In the genomic region with DNA sequence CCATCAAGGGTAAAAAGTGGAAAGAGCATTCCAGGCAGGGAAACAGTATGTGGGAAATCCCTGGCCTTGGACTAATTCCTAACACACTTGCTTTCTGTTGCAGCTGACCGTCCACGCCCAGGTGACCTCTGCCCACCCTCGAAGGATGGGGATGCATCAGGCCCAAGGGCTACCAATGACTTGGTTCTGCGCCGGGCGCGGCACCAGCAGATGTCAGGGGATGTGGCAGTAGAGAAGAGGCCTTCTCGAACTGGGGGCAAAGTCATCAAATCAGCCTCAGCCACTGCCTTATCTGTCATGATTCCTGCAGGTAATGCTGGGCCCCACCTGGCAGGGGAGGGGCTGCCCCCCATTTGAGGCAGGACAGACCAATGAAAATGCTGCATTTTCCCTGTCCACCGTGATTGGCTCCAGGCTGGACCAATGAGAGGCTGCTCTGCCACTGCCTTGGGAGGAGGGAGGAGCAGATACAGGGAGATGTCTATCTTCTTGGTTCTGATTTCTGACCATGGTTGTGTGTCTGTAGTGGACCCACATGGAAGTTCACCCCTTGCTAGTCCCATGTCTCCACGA, we compare ENCODE assay signal across 11 cellular contexts. TPM values are rescaled to one million over a fixed set of nuclear protein-coding genes. Genes with fewer than 3 reads are reported as not detected.
DNase-seq lines count a peak whose midpoint lies in the region; ATAC-seq, FAIRE-seq and TF ChIP-seq lines count a peak whose summit lies in the region.
"Had no signal": no experiment of that assay in that cellular context is flagged by ENCODE, and none has a peak within 500 bp of the region (broad histone marks: within the 10 kb centered on the region; RNA-seq: fewer than 3 reads in every experiment).

No MANE protein-coding gene starts in this region.

- no peak overlapping the region for H3K27ac Mint-ChIP-seq in osteocyte (ENCODE audit: unreplicated experiment)

- peaks cover 19% of the 10 kb centered on the region for H3K4me1 ChIP-seq in HepG2 (ENCODE audit: insufficient read depth, low read length)
- H3K4me1 ChIP-seq in right lobe of liver: no peaks in the 10 kb centered on the region

- no peaks in the 10 kb centered on the region for H3K9me3 Mint-ChIP-seq in osteocyte (ENCODE audit: unreplicated experiment)

- H3K36me3 Mint-ChIP-seq in osteocyte (ENCODE audit: unreplicated experiment): peaks cover 7% of the 10 kb centered on the region

- H3K4me2 ChIP-seq in HepG2 (ENCODE audit: low read depth, low read length): no peak overlapping the region

- H3K4me1 Mint-ChIP-seq in osteocyte (ENCODE audit: unreplicated experiment): peaks cover 5% of the 10 kb centered on the region

- no peak overlapping the region for H2AFZ ChIP-seq in HepG2 (ENCODE audit: low read length)

- CTCF ChIA-PET in HepG2 (lab: Yijun Ruan, JAX; ENCODE audit: low intra/inter-chr PET ratio, low total read pairs): no interaction called here

- TF ChIP-seq POLR2A in HepG2 (IDR thresholded peaks at IDR 0.05; ENCODE audit: insufficient read depth in 1 of 2, low read depth in 2 of 2, low read length in 2 of 2): no peak
- no peak for TF ChIP-seq POLR2A in right lobe of liver (IDR thresholded peaks at IDR 0.05)

- no peaks in the 10 kb centered on the region for H4K20me1 ChIP-seq in HepG2 (ENCODE audit: insufficient read depth, low read length)

- no peak overlapping the region for H3K4me3 Mint-ChIP-seq in osteocyte (ENCODE audit: unreplicated experiment)

- BruUV-seq in HepG2 (replicated peaks; lab: Mats Ljungman, UMichigan): no TSS peak

- ATAC-seq in HepG2: no peak
- ATAC-seq in right lobe of liver: no peak
- ATAC-seq in stimulated activated naive CD8-positive, alpha-beta T cell treated with anti-CD3 and anti-CD28 coated beads, Interleukin-15, Interleukin-2, amounts not matched to agents 100 U/mL and 50 U/mL, for 24 hours: no peak
- no peak for ATAC-seq in left lobe of liver
- ATAC-seq: gastroesophageal sphincter had no signal

- no peak for DNase-seq in HepG2 (ENCODE audit: low spot score)
- no peak for DNase-seq in right lobe of liver
- DNase-seq in SW480 (ENCODE audit: low spot score): peak; percentile 30
- peak; percentile 38 for DNase-seq in stimulated activated naive CD8-positive, alpha-beta T cell treated with anti-CD3 and anti-CD28 coated beads, Interleukin-15, Interleukin-2, amounts not matched to agents 100 U/mL and 50 U/mL, for 24 hours
- DNase-seq in osteocyte (ENCODE audit: extremely low spot score, unreplicated experiment): no peak
- DNase-seq in left lobe of liver (ENCODE audit: low spot score): no peak
- DNase-seq: C1 segment of cervical spinal cord, NCI-H2171 treated with DMSO at 0.1 percent for 48 hours, substantia nigra had no signal

- FAIRE-seq in HepG2 (lab: Jason Lieb, UNC): no peak

- WGBS in HepG2 (ENCODE audit: low lambda C conversion rate): 85% methylated on average over 8 of the region's 10 CpGs
- WGBS in right lobe of liver (ENCODE audit: insufficient coverage, low coverage, low lambda C conversion rate, missing lambda C conversion rate): 80% methylated on average over 1 of the region's 10 CpGs

- H3K9ac ChIP-seq in HepG2 (ENCODE audit: insufficient read depth, low read depth, low read length): no peak overlapping the region

- H3K27me3 ChIP-seq in HepG2 (ENCODE audit: control insufficient read depth in 1 of 2, insufficient read depth in 2 of 2, low read length in 2 of 2): no peaks in the 10 kb centered on the region
- H3K27me3 ChIP-seq in right lobe of liver: no peaks in the 10 kb centered on the region

- H3K27ac ChIP-seq in HepG2 (ENCODE audit: extremely low read length, insufficient read depth, low read length) (no peak overlapping the region), right lobe of liver (no peak overlapping the region)
- H3K27ac ChIP-seq: gastroesophageal sphincter had no signal

- no peak overlapping the region for H3K4me3 ChIP-seq in HepG2 (replicated peaks in 1 of 3; ENCODE audit: insufficient read depth in 1 of 3, low read depth in 2 of 3, low read length in 3 of 3)
- no peak overlapping the region for H3K4me3 ChIP-seq in right lobe of liver
- H3K4me3 ChIP-seq: mucosa of descending colon had no signal

- H3K27me3 Mint-ChIP-seq in osteocyte (ENCODE audit: unreplicated experiment): peaks cover under 1% of the 10 kb centered on the region

- in situ Hi-C loops in HepG2 (cut with HindIII; ENCODE audit: extremely low pct_ligation_motif_present, low pct_unique_long_range_greater_than_20kb): no loop called here

- POLR2A ChIA-PET in HepG2 (lab: Yijun Ruan, JAX): no interaction called here

- H3K9me3 ChIP-seq in HepG2 (ENCODE audit: low read length): no peaks in the 10 kb centered on the region
- H3K9me3 ChIP-seq in right lobe of liver: no peaks in the 10 kb centered on the region
- H3K9me3 ChIP-seq: gastroesophageal sphincter, mucosa of descending colon had no signal

- no peak for TF ChIP-seq EP300 in HepG2 (IDR thresholded peaks at IDR 0.05; ENCODE audit: low read depth in 2 of 2, low read length in 2 of 2)
- no peak for TF ChIP-seq EP300 in HepG2 (CRISPR knock-in tag; IDR thresholded peaks at IDR 0.05; ENCODE audit: borderline replicate concordance)

- TF ChIP-seq RAD21 in HepG2 (CRISPR knock-in tag; IDR thresholded peaks at IDR 0.05): no peak

- no peaks in the 10 kb centered on the region for H3K79me2 ChIP-seq in HepG2 (ENCODE audit: insufficient read depth, low read length)

- TF ChIP-seq CTCF in HepG2 (CRISPR knock-in tag; IDR thresholded peaks at IDR 0.05) (no peak), right lobe of liver (IDR thresholded peaks at IDR 0.05) (no peak), osteocyte (IDR thresholded peaks at IDR 0.05) (no peak)

- no peaks in the 10 kb centered on the region for H3K36me3 ChIP-seq in HepG2 (replicated peaks in 1 of 2; ENCODE audit: control insufficient read depth in 1 of 2, insufficient read depth in 2 of 2, low read length in 2 of 2)
- no peaks in the 10 kb centered on the region for H3K36me3 ChIP-seq in right lobe of liver

- intact Hi-C loops in HepG2 (cut with micrococcal nuclease; ENCODE audit: unreplicated experiment): no loop called here
- intact Hi-C loops in right lobe of liver (cut with DNase I): no loop called here

RNA-seq across cellular contexts. Expression of gene DNASE2, which starts 12.6 kb away (rescaled TPM):
- total RNA-seq in HepG2 (2016; rRNA removed; fragmentation: Illumina TruSeq; extraction: Trizol): 3.4 and 7.5 TPM in 2 replicates
- total RNA-seq in HepG2 (2016; cell fraction: cytosol; rRNA removed; fragmentation: Illumina TruSeq; extraction: Trizol; ENCODE audit: low read depth): 1.7 TPM in 2 replicates
- total RNA-seq in HepG2 (2016; cell fraction: insoluble cytoplasmic fraction; rRNA removed; fragmentation: Illumina TruSeq; extraction: Trizol): 3.7 and 7.7 TPM in 2 replicates
- total RNA-seq in HepG2 (2016; cell fraction: membrane; rRNA removed; fragmentation: Illumina TruSeq; extraction: Trizol): 2.8 and 3.4 TPM in 2 replicates
- total RNA-seq in HepG2 (2016; cell fraction: nucleus; rRNA removed; fragmentation: Illumina TruSeq; extraction: Trizol): 5.1 and 7.3 TPM in 2 replicates
- 16.2 and 19.0 TPM in 2 replicates for polyA plus RNA-seq in HepG2 (2011; rRNA removed)
- polyA plus RNA-seq in HepG2 (2011; cell fraction: cytosol; rRNA removed): 15.9 and 21.4 TPM in 2 replicates
- 3.6 and 3.7 TPM in 2 replicates for polyA plus RNA-seq in HepG2 (2011; cell fraction: nucleus; rRNA removed)
- polyA plus RNA-seq in HepG2 (2012): 4.7 and 9.6 TPM in 2 replicates
- 1.6 and 2.0 TPM in 2 replicates for polyA plus RNA-seq in HepG2 (2016; cell fraction: cytosol; fragmentation: Illumina TruSeq; extraction: Trizol; ENCODE audit: low read depth)
- 3.1 and 4.3 TPM in 2 replicates for polyA plus RNA-seq in HepG2 (2016; cell fraction: insoluble cytoplasmic fraction; fragmentation: Illumina TruSeq; extraction: Trizol; ENCODE audit: low read depth)
- polyA plus RNA-seq in HepG2 (2016; cell fraction: membrane; fragmentation: Illumina TruSeq; extraction: Trizol; ENCODE audit: low read depth): 2.1 and 2.2 TPM in 2 replicates
- polyA plus RNA-seq in HepG2 (2016; cell fraction: nucleus; fragmentation: Illumina TruSeq; extraction: Trizol; ENCODE audit: insufficient read depth, low read depth): 13.1 and 14.9 TPM in 2 replicates
- polyA minus RNA-seq in HepG2 (2011; rRNA and poly(A)+ RNA removed; ENCODE audit: low replicate concordance): 20.7 and 57.6 TPM in 2 replicates
- 6.6 and 11.3 TPM in 2 replicates for polyA minus RNA-seq in HepG2 (2011; cell fraction: cytosol; rRNA and poly(A)+ RNA removed)
- 1.8 and 3.6 TPM in 2 replicates for polyA minus RNA-seq in HepG2 (2011; cell fraction: nucleus; rRNA and poly(A)+ RNA removed)
- total RNA-seq in right lobe of liver: 10 to 100 TPM; 18.2 to 36.3 (median 26.8) TPM
- total RNA-seq in osteocyte: 47.3 and 57.0 TPM in 2 replicates
- total RNA-seq in left lobe of liver: 22.3 TPM

RNA-seq across cellular contexts. Expression of gene KLF1, which starts 18.4 kb away (rescaled TPM):
- total RNA-seq in HepG2 (2016; rRNA removed; fragmentation: Illumina TruSeq; extraction: Trizol) (not detected in 2 replicates), right lobe of liver (1 to 10 TPM in 1 of 6 experiments, under 1 TPM in 2, not detected in 3; 0.32 to 1.7 (median 0.44) TPM), osteocyte (not detected in 2 replicates), left lobe of liver (0.35 TPM)
- not detected in 2 replicates for total RNA-seq in HepG2 (2016; cell fraction: cytosol; rRNA removed; fragmentation: Illumina TruSeq; extraction: Trizol; ENCODE audit: low read depth)
- total RNA-seq in HepG2 (2016; cell fraction: insoluble cytoplasmic fraction; rRNA removed; fragmentation: Illumina TruSeq; extraction: Trizol): 0.06 TPM in 1 of 2 replicates, not detected in the other
- total RNA-seq in HepG2 (2016; cell fraction: membrane; rRNA removed; fragmentation: Illumina TruSeq; extraction: Trizol): 0.10 TPM in 1 of 2 replicates, not detected in the other
- not detected in 2 replicates for total RNA-seq in HepG2 (2016; cell fraction: nucleus; rRNA removed; fragmentation: Illumina TruSeq; extraction: Trizol)
- not detected in 2 replicates for polyA plus RNA-seq in HepG2 (2011; rRNA removed)
- 0.05 TPM in 1 of 2 replicates, not detected in the other for polyA plus RNA-seq in HepG2 (2011; cell fraction: cytosol; rRNA removed)
- polyA plus RNA-seq in HepG2 (2011; cell fraction: nucleus; rRNA removed): not detected in 2 replicates
- not detected in 2 replicates for polyA plus RNA-seq in HepG2 (2012)
- not detected in 2 replicates for polyA plus RNA-seq in HepG2 (2016; cell fraction: cytosol; fragmentation: Illumina TruSeq; extraction: Trizol; ENCODE audit: low read depth)
- polyA plus RNA-seq in HepG2 (2016; cell fraction: insoluble cytoplasmic fraction; fragmentation: Illumina TruSeq; extraction: Trizol; ENCODE audit: low read depth): not detected in 2 replicates
- polyA plus RNA-seq in HepG2 (2016; cell fraction: membrane; fragmentation: Illumina TruSeq; extraction: Trizol; ENCODE audit: low read depth): not detected in 2 replicates
- polyA plus RNA-seq in HepG2 (2016; cell fraction: nucleus; fragmentation: Illumina TruSeq; extraction: Trizol; ENCODE audit: insufficient read depth, low read depth): not detected in 2 replicates
- 0.12 TPM in 1 of 2 replicates, not detected in the other for polyA minus RNA-seq in HepG2 (2011; rRNA and poly(A)+ RNA removed; ENCODE audit: low replicate concordance)
- polyA minus RNA-seq in HepG2 (2011; cell fraction: cytosol; rRNA and poly(A)+ RNA removed): not detected in 2 replicates
- not detected in 2 replicates for polyA minus RNA-seq in HepG2 (2011; cell fraction: nucleus; rRNA and poly(A)+ RNA removed)
- total RNA-seq: gastroesophageal sphincter, mucosa of descending colon had no signal

RNA-seq across cellular contexts. Expression of gene GCDH, which starts 22.3 kb away (rescaled TPM):
- total RNA-seq in HepG2 (2016; rRNA removed; fragmentation: Illumina TruSeq; extraction: Trizol): 35.0 and 38.0 TPM in 2 replicates
- total RNA-seq in HepG2 (2016; cell fraction: cytosol; rRNA removed; fragmentation: Illumina TruSeq; extraction: Trizol; ENCODE audit: low read depth): 6.4 and 7.1 TPM in 2 replicates
- 32.3 and 35.4 TPM in 2 replicates for total RNA-seq in HepG2 (2016; cell fraction: insoluble cytoplasmic fraction; rRNA removed; fragmentation: Illumina TruSeq; extraction: Trizol)
- total RNA-seq in HepG2 (2016; cell fraction: membrane; rRNA removed; fragmentation: Illumina TruSeq; extraction: Trizol): 8.5 and 8.8 TPM in 2 replicates
- total RNA-seq in HepG2 (2016; cell fraction: nucleus; rRNA removed; fragmentation: Illumina TruSeq; extraction: Trizol): 27.9 and 29.6 TPM in 2 replicates
- polyA plus RNA-seq in HepG2 (2011; rRNA removed): 15.1 and 16.4 TPM in 2 replicates
- 20.4 and 29.2 TPM in 2 replicates for polyA plus RNA-seq in HepG2 (2011; cell fraction: cytosol; rRNA removed)
- 66.4 and 76.8 TPM in 2 replicates for polyA plus RNA-seq in HepG2 (2011; cell fraction: nucleus; rRNA removed)
- 12.5 and 15.0 TPM in 2 replicates for polyA plus RNA-seq in HepG2 (2012)
- polyA plus RNA-seq in HepG2 (2016; cell fraction: cytosol; fragmentation: Illumina TruSeq; extraction: Trizol; ENCODE audit: low read depth): 4.3 and 4.6 TPM in 2 replicates
- 30.7 and 35.1 TPM in 2 replicates for polyA plus RNA-seq in HepG2 (2016; cell fraction: insoluble cytoplasmic fraction; fragmentation: Illumina TruSeq; extraction: Trizol; ENCODE audit: low read depth)
- polyA plus RNA-seq in HepG2 (2016; cell fraction: membrane; fragmentation: Illumina TruSeq; extraction: Trizol; ENCODE audit: low read depth): 6.1 and 7.3 TPM in 2 replicates
- polyA plus RNA-seq in HepG2 (2016; cell fraction: nucleus; fragmentation: Illumina TruSeq; extraction: Trizol; ENCODE audit: insufficient read depth, low read depth): 59.5 and 61.0 TPM in 2 replicates
- 19.4 and 29.1 TPM in 2 replicates for polyA minus RNA-seq in HepG2 (2011; rRNA and poly(A)+ RNA removed; ENCODE audit: low replicate concordance)
- 9.4 TPM in 2 replicates for polyA minus RNA-seq in HepG2 (2011; cell fraction: cytosol; rRNA and poly(A)+ RNA removed)
- 18.4 and 21.8 TPM in 2 replicates for polyA minus RNA-seq in HepG2 (2011; cell fraction: nucleus; rRNA and poly(A)+ RNA removed)
- 100 to 1,000 TPM in 1 of 6 experiments, 10 to 100 TPM in 5; 42.2 to 119 (median 59.5) TPM for total RNA-seq in right lobe of liver
- total RNA-seq in osteocyte: 23.1 and 23.8 TPM in 2 replicates
- total RNA-seq in left lobe of liver: 109 TPM

RNA-seq across cellular contexts. Expression of gene MAST1, which starts 30.3 kb away (rescaled TPM):
- 0.27 and 0.73 TPM in 2 replicates for total RNA-seq in HepG2 (2016; rRNA removed; fragmentation: Illumina TruSeq; extraction: Trizol)
- total RNA-seq in HepG2 (2016; cell fraction: cytosol; rRNA removed; fragmentation: Illumina TruSeq; extraction: Trizol; ENCODE audit: low read depth): 1.2 and 1.3 TPM in 2 replicates
- 1.1 and 1.5 TPM in 2 replicates for total RNA-seq in HepG2 (2016; cell fraction: insoluble cytoplasmic fraction; rRNA removed; fragmentation: Illumina TruSeq; extraction: Trizol)
- 1.4 and 1.8 TPM in 2 replicates for total RNA-seq in HepG2 (2016; cell fraction: membrane; rRNA removed; fragmentation: Illumina TruSeq; extraction: Trizol)
- total RNA-seq in HepG2 (2016; cell fraction: nucleus; rRNA removed; fragmentation: Illumina TruSeq; extraction: Trizol): 1.3 and 1.9 TPM in 2 replicates
- 4.7 and 5.6 TPM in 2 replicates for polyA plus RNA-seq in HepG2 (2011; rRNA removed)
- 2.8 and 3.5 TPM in 2 replicates for polyA plus RNA-seq in HepG2 (2011; cell fraction: cytosol; rRNA removed)
- polyA plus RNA-seq in HepG2 (2011; cell fraction: nucleus; rRNA removed): 27.4 and 28.9 TPM in 2 replicates
- 4.1 and 5.1 TPM in 2 replicates for polyA plus RNA-seq in HepG2 (2012)
- polyA plus RNA-seq in HepG2 (2016; cell fraction: cytosol; fragmentation: Illumina TruSeq; extraction: Trizol; ENCODE audit: low read depth): 3.5 and 3.6 TPM in 2 replicates
- polyA plus RNA-seq in HepG2 (2016; cell fraction: insoluble cytoplasmic fraction; fragmentation: Illumina TruSeq; extraction: Trizol; ENCODE audit: low read depth): 1.2 and 1.3 TPM in 2 replicates
- 3.2 and 3.3 TPM in 2 replicates for polyA plus RNA-seq in HepG2 (2016; cell fraction: membrane; fragmentation: Illumina TruSeq; extraction: Trizol; ENCODE audit: low read depth)
- polyA plus RNA-seq in HepG2 (2016; cell fraction: nucleus; fragmentation: Illumina TruSeq; extraction: Trizol; ENCODE audit: insufficient read depth, low read depth): 3.9 and 5.3 TPM in 2 replicates
- polyA minus RNA-seq in HepG2 (2011; rRNA and poly(A)+ RNA removed; ENCODE audit: low replicate concordance): 2.4 and 8.0 TPM in 2 replicates
- polyA minus RNA-seq in HepG2 (2011; cell fraction: cytosol; rRNA and poly(A)+ RNA removed): 1.8 and 2.2 TPM in 2 replicates
- 2.4 and 2.7 TPM in 2 replicates for polyA minus RNA-seq in HepG2 (2011; cell fraction: nucleus; rRNA and poly(A)+ RNA removed)
- total RNA-seq in right lobe of liver: under 1 TPM in 4 of 6 experiments, not detected in 2; 0.06 to 0.49 (median 0.34) TPM
- total RNA-seq in osteocyte: 0.32 TPM in 1 of 2 replicates, not detected in the other
- total RNA-seq in left lobe of liver: 0.86 TPM

RNA-seq across cellular contexts. Expression of gene RTBDN, which starts 34.2 kb away (rescaled TPM):
- total RNA-seq in HepG2 (2016; rRNA removed; fragmentation: Illumina TruSeq; extraction: Trizol) (0.27 TPM in 1 of 2 replicates, not detected in the other), right lobe of liver (not detected), osteocyte (not detected in 2 replicates), left lobe of liver (not detected)
- not detected in 2 replicates for total RNA-seq in HepG2 (2016; cell fraction: cytosol; rRNA removed; fragmentation: Illumina TruSeq; extraction: Trizol; ENCODE audit: low read depth)
- total RNA-seq in HepG2 (2016; cell fraction: insoluble cytoplasmic fraction; rRNA removed; fragmentation: Illumina TruSeq; extraction: Trizol): 0.17 TPM in 1 of 2 replicates, not detected in the other
- total RNA-seq in HepG2 (2016; cell fraction: membrane; rRNA removed; fragmentation: Illumina TruSeq; extraction: Trizol): not detected in 2 replicates
- not detected in 2 replicates for total RNA-seq in HepG2 (2016; cell fraction: nucleus; rRNA removed; fragmentation: Illumina TruSeq; extraction: Trizol)
- 0.35 and 0.48 TPM in 2 replicates for polyA plus RNA-seq in HepG2 (2011; rRNA removed)
- polyA plus RNA-seq in HepG2 (2011; cell fraction: cytosol; rRNA removed): 0.52 and 0.71 TPM in 2 replicates
- polyA plus RNA-seq in HepG2 (2011; cell fraction: nucleus; rRNA removed): 0.57 and 0.59 TPM in 2 replicates
- polyA plus RNA-seq in HepG2 (2012): 1.1 and 1.8 TPM in 2 replicates
- polyA plus RNA-seq in HepG2 (2016; cell fraction: cytosol; fragmentation: Illumina TruSeq; extraction: Trizol; ENCODE audit: low read depth): 0.18 TPM in 1 of 2 replicates, not detected in the other
- polyA plus RNA-seq in HepG2 (2016; cell fraction: insoluble cytoplasmic fraction; fragmentation: Illumina TruSeq; extraction: Trizol; ENCODE audit: low read depth): not detected in 2 replicates
- polyA plus RNA-seq in HepG2 (2016; cell fraction: membrane; fragmentation: Illumina TruSeq; extraction: Trizol; ENCODE audit: low read depth): 0.15 TPM in 1 of 2 replicates, not detected in the other
- polyA plus RNA-seq in HepG2 (2016; cell fraction: nucleus; fragmentation: Illumina TruSeq; extraction: Trizol; ENCODE audit: insufficient read depth, low read depth): 0.49 TPM in 1 of 2 replicates, not detected in the other
- 0.12 and 0.44 TPM in 2 replicates for polyA minus RNA-seq in HepG2 (2011; rRNA and poly(A)+ RNA removed; ENCODE audit: low replicate concordance)
- polyA minus RNA-seq in HepG2 (2011; cell fraction: cytosol; rRNA and poly(A)+ RNA removed): not detected in 2 replicates
- polyA minus RNA-seq in HepG2 (2011; cell fraction: nucleus; rRNA and poly(A)+ RNA removed): not detected in 2 replicates

Comparison
In these comparisons a context has a peak if more than half of its experiments do, and no peak if none do; other contexts are left out.
1. DNase-seq: peak in SW480 (single experiment) and stimulated activated naive CD8-positive, alpha-beta T cell treated with anti-CD3 and anti-CD28 coated beads, Interleukin-15, Interleukin-2, amounts not matched to agents 100 U/mL and 50 U/mL, for 24 hours (single experiment); none in HepG2 (single experiment), right lobe of liver (0 of 3), osteocyte (single experiment) and left lobe of liver (single experiment).